In genomic region chr10:75062191-75062849, GRCh38 we compare ENCODE assay signal across 14 cellular contexts. TPM values are rescaled to one million over a fixed set of nuclear protein-coding genes. Genes with fewer than 3 reads are reported as not detected.
DNase-seq lines count a peak whose midpoint lies in the region; ATAC-seq and TF ChIP-seq lines count a peak whose summit lies in the region.
"Had no signal": no experiment of that assay in that cellular context is flagged by ENCODE, and none has a peak within 500 bp of the region (broad histone marks: within the 10 kb centered on the region; RNA-seq: fewer than 3 reads in every experiment).

No MANE protein-coding gene starts in this region.

- no peak overlapping the region for H3K4me3 Mint-ChIP-seq in stimulated activated memory B cell treated with anti-CD40 and anti-IgM and Interleukin-4, amounts not matched to agents 10 μg/mL and 1 μg/mL and 100 μg/mL, for 72 hours
- no peak overlapping the region for H3K4me3 Mint-ChIP-seq in CD8-positive, alpha-beta T cell
- H3K4me3 Mint-ChIP-seq in CD14-positive monocyte (no peak overlapping the region), immature natural killer cell (no peak overlapping the region)
- H3K4me3 Mint-ChIP-seq: activated B cell treated with CpG ODN at 0.5 μM for 24 hours, nephron progenitor cell had no signal

- no peaks in the 10 kb centered on the region for H3K27me3 ChIP-seq in CD8-positive, alpha-beta T cell (ENCODE audit: insufficient read depth, low read length)
- H3K27me3 ChIP-seq: Peyer's patch had no signal

- peak; percentile 5 for DNase-seq in NCI-H2227 (lab: John Stamatoyannopoulos, UW; ENCODE audit: unreplicated experiment)
- no peak for DNase-seq in NCI-H2227 treated with DMSO at 0.1 percent for 48 hours (lab: John Stamatoyannopoulos, UW)
- peak; percentile 51 for DNase-seq in fibroblast of pulmonary artery (ENCODE audit: low read depth)
- DNase-seq in CD8-positive, alpha-beta T cell: no peak
- no peak for DNase-seq in CD14-positive monocyte (ENCODE audit: low spot score)
- no peak for DNase-seq in immature natural killer cell
- DNase-seq: activated B cell treated with CpG ODN at 0.5 μM for 24 hours, NCI-H1092, nephron progenitor cell, Peyer's patch had no signal

- H3K4me3 ChIP-seq in fibroblast of pulmonary artery (replicated peaks; ENCODE audit: low read depth, low read length): no peak overlapping the region
- no peak overlapping the region for H3K4me3 ChIP-seq in CD8-positive, alpha-beta T cell (ENCODE audit: low read depth, low read length)
- H3K4me3 ChIP-seq: A549, coronary artery, Peyer's patch had no signal

- H3K27ac Mint-ChIP-seq in stimulated activated memory B cell treated with anti-CD40 and anti-IgM and Interleukin-4, amounts not matched to agents 10 μg/mL and 1 μg/mL and 100 μg/mL, for 72 hours: no peak overlapping the region
- H3K27ac Mint-ChIP-seq in CD8-positive, alpha-beta T cell: no peak overlapping the region
- peak overlapping the region in 1 of 7 donors; percentile 54 for H3K27ac Mint-ChIP-seq in CD14-positive monocyte
- H3K27ac Mint-ChIP-seq in immature natural killer cell: no peak overlapping the region
- H3K27ac Mint-ChIP-seq: activated B cell treated with CpG ODN at 0.5 μM for 24 hours had no signal

- no peak overlapping the region for H3K27ac ChIP-seq in CD8-positive, alpha-beta T cell (ENCODE audit: low read depth, low read length)
- H3K27ac ChIP-seq: A549, coronary artery, Peyer's patch had no signal

- no peaks in the 10 kb centered on the region for H3K4me1 Mint-ChIP-seq in stimulated activated memory B cell treated with anti-CD40 and anti-IgM and Interleukin-4, amounts not matched to agents 10 μg/mL and 1 μg/mL and 100 μg/mL, for 72 hours
- H3K4me1 Mint-ChIP-seq in CD8-positive, alpha-beta T cell (ENCODE audit: low read depth): no peaks in the 10 kb centered on the region
- H3K4me1 Mint-ChIP-seq in CD14-positive monocyte: peaks cover 3% of the 10 kb centered on the region
- no peaks in the 10 kb centered on the region for H3K4me1 Mint-ChIP-seq in immature natural killer cell
- H3K4me1 Mint-ChIP-seq: activated B cell treated with CpG ODN at 0.5 μM for 24 hours had no signal

- H3K4me1 ChIP-seq in CD8-positive, alpha-beta T cell (ENCODE audit: insufficient read depth, low read length): no peaks in the 10 kb centered on the region
- H3K4me1 ChIP-seq: A549, Peyer's patch had no signal

- H3K9me3 ChIP-seq in CD8-positive, alpha-beta T cell (ENCODE audit: low read length): no peaks in the 10 kb centered on the region
- H3K9me3 ChIP-seq: Peyer's patch had no signal

- no peaks in the 10 kb centered on the region for H3K9me3 Mint-ChIP-seq in stimulated activated memory B cell treated with anti-CD40 and anti-IgM and Interleukin-4, amounts not matched to agents 10 μg/mL and 1 μg/mL and 100 μg/mL, for 72 hours
- H3K9me3 Mint-ChIP-seq in CD8-positive, alpha-beta T cell: no peaks in the 10 kb centered on the region
- H3K9me3 Mint-ChIP-seq in CD14-positive monocyte (no peaks in the 10 kb centered on the region), immature natural killer cell (peaks cover 0 to 2% (median 0%) of the 10 kb centered on the region in 6 donors)
- H3K9me3 Mint-ChIP-seq: activated B cell treated with CpG ODN at 0.5 μM for 24 hours, nephron progenitor cell had no signal

- POLR2A ChIA-PET in CD8-positive, alpha-beta T cell (lab: Charles Lee): interaction anchor here (1.6 kb wide), 1 partner anchor 8 kb away, joined by 3 read pairs; no protein-coding TSS in a partner anchor

- no peaks in the 10 kb centered on the region for H3K36me3 Mint-ChIP-seq in stimulated activated memory B cell treated with anti-CD40 and anti-IgM and Interleukin-4, amounts not matched to agents 10 μg/mL and 1 μg/mL and 100 μg/mL, for 72 hours
- H3K36me3 Mint-ChIP-seq in CD8-positive, alpha-beta T cell: no peaks in the 10 kb centered on the region
- H3K36me3 Mint-ChIP-seq in CD14-positive monocyte: no peaks in the 10 kb centered on the region
- no peaks in the 10 kb centered on the region for H3K36me3 Mint-ChIP-seq in immature natural killer cell

- no peak for TF ChIP-seq CTCF in fibroblast of pulmonary artery (IDR thresholded peaks at IDR 0.05; ENCODE audit: low read length, missing control alignments)
- TF ChIP-seq CTCF in CD8-positive, alpha-beta T cell (IDR thresholded peaks at IDR 0.05): no peak
- TF ChIP-seq CTCF in CD14-positive monocyte (IDR thresholded peaks at IDR 0.05): no peak

- no peaks in the 10 kb centered on the region for H3K36me3 ChIP-seq in CD8-positive, alpha-beta T cell (ENCODE audit: insufficient read depth, low read length)
- H3K36me3 ChIP-seq: Peyer's patch had no signal

- no peaks in the 10 kb centered on the region for H3K27me3 Mint-ChIP-seq in stimulated activated memory B cell treated with anti-CD40 and anti-IgM and Interleukin-4, amounts not matched to agents 10 μg/mL and 1 μg/mL and 100 μg/mL, for 72 hours
- H3K27me3 Mint-ChIP-seq in CD8-positive, alpha-beta T cell (ENCODE audit: low read depth): no peaks in the 10 kb centered on the region
- H3K27me3 Mint-ChIP-seq in CD14-positive monocyte (ENCODE audit: low read depth in 3 of 3) (peaks cover 0 to 10% (median 3%) of the 10 kb centered on the region in 3 donors), immature natural killer cell (ENCODE audit: low read depth in 3 of 3) (peaks cover 0 to 5% (median 1%) of the 10 kb centered on the region in 3 donors)
- H3K27me3 Mint-ChIP-seq: activated B cell treated with CpG ODN at 0.5 μM for 24 hours had no signal

- CTCF ChIA-PET in CD8-positive, alpha-beta T cell (lab: Charles Lee): interaction anchor here (1.7 kb wide), 1 partner anchor 13 kb away, joined by 3 read pairs; no protein-coding TSS in a partner anchor

- peak; percentile 33; the same call in 1 of the 3 replicates for ATAC-seq in SK-N-SH treated with all-trans-retinoic acid at 6 μM for 48 hours
- peak; percentile 16 for ATAC-seq in stimulated activated memory B cell treated with anti-CD40 and anti-IgM and Interleukin-4, amounts not matched to agents 10 μg/mL and 1 μg/mL and 100 μg/mL, for 72 hours
- no peak for ATAC-seq in CD8-positive, alpha-beta T cell
- ATAC-seq: A549 had no signal

- intact Hi-C loops in CD8-positive, alpha-beta T cell (cut with DNase I, micrococcal nuclease): no loop called here
- intact Hi-C loops in CD14-positive monocyte (cut with micrococcal nuclease): no loop called here

TF ChIP-seq in SK-N-SH treated with all-trans-retinoic acid at 6 μM for 48 hours, 23 proteins besides CTCF, POLR2A, EP300 and RAD21 (continues in another document):
- TF ChIP-seq ZFP30 (CRISPR knock-in tag; IDR thresholded peaks at IDR 0.05): no peak
- TF ChIP-seq, protein P1, sequence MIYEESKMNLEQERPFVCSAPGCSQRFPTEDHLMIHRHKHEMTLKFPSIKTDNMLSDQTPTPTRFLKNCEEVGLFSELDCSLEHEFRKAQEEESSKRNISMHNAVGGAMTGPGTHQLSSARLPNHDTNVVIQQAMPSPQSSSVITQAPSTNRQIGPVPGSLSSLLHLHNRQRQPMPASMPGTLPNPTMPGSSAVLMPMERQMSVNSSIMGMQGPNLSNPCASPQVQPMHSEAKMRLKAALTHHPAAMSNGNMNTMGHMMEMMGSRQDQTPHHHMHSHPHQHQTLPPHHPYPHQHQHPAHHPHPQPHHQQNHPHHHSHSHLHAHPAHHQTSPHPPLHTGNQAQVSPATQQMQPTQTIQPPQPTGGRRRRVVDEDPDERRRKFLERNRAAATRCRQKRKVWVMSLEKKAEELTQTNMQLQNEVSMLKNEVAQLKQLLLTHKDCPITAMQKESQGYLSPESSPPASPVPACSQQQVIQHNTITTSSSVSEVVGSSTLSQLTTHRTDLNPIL (CRISPR knock-in tag; IDR thresholded peaks at IDR 0.05; ENCODE audit: low read depth): no peak
- TF ChIP-seq ZFP3 (CRISPR knock-in tag; IDR thresholded peaks at IDR 0.05): no peak
- TF ChIP-seq ZNF565 (CRISPR knock-in tag; conservative IDR thresholded peaks at IDR 0.05; ENCODE audit: low read depth): no peak
- no peak for TF ChIP-seq SNAI2 (CRISPR knock-in tag; IDR thresholded peaks at IDR 0.05)
- no peak for TF ChIP-seq ARNTL (CRISPR knock-in tag; IDR thresholded peaks at IDR 0.05; ENCODE audit: borderline replicate concordance, low read depth)
- no peak for TF ChIP-seq CSDC2 (CRISPR knock-in tag; IDR thresholded peaks at IDR 0.05)
- no peak for TF ChIP-seq ZNF8 (CRISPR knock-in tag; IDR thresholded peaks at IDR 0.05)
- TF ChIP-seq ZNF70 (CRISPR knock-in tag; IDR thresholded peaks at IDR 0.05): no peak
- TF ChIP-seq ZC3H10 (CRISPR knock-in tag; IDR thresholded peaks at IDR 0.05): no peak
- TF ChIP-seq, protein P2, sequence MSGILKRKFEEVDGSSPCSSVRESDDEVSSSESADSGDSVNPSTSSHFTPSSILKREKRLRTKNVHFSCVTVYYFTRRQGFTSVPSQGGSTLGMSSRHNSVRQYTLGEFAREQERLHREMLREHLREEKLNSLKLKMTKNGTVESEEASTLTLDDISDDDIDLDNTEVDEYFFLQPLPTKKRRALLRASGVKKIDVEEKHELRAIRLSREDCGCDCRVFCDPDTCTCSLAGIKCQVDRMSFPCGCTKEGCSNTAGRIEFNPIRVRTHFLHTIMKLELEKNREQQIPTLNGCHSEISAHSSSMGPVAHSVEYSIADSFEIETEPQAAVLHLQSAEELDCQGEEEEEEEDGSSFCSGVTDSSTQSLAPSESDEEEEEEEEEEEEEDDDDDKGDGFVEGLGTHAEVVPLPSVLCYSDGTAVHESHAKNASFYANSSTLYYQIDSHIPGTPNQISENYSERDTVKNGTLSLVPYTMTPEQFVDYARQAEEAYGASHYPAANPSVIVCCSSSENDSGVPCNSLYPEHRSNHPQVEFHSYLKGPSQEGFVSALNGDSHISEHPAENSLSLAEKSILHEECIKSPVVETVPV (CRISPR knock-in tag; IDR thresholded peaks at IDR 0.05): no peak
- TF ChIP-seq ESRRG (CRISPR knock-in tag; IDR thresholded peaks at IDR 0.05): no peak
- no peak for TF ChIP-seq TOX (CRISPR knock-in tag; IDR thresholded peaks at IDR 0.05; ENCODE audit: borderline replicate concordance)
- TF ChIP-seq OSR1 (CRISPR knock-in tag; IDR thresholded peaks at IDR 0.05): no peak
- no peak for TF ChIP-seq RARB (CRISPR knock-in tag; IDR thresholded peaks at IDR 0.05)

RNA-seq across cellular contexts. Expression of gene SAMD8, which starts 49.1 kb away (rescaled TPM):
- total RNA-seq in CD8-positive, alpha-beta T cell: 10 to 100 TPM; 41.2 to 41.4 TPM
- polyA plus RNA-seq in CD14-positive monocyte (10 to 100 TPM; 13.0 to 13.7 TPM), immature natural killer cell (10 to 100 TPM in 1 of 3 donors, 1 to 10 TPM in 2; 5.2 to 12.6 (median 9.8) TPM)

Comparison
In these comparisons a context has a peak if more than half of its experiments do, and no peak if none do; other contexts are left out.
1. DNase-seq: peak in NCI-H2227 (single experiment) and fibroblast of pulmonary artery (single experiment); none in NCI-H2227 treated with DMSO at 0.1 percent for 48 hours (single experiment), CD8-positive, alpha-beta T cell (0 of 7), CD14-positive monocyte (single experiment) and immature natural killer cell (0 of 3).